In genomic region chr7:45972629-45973312, GRCh38 we compare ENCODE assay signal across 1 cellular context.
TF ChIP-seq lines count a peak whose summit lies in the region.

No MANE protein-coding gene starts in this region.

TF ChIP-seq in HepG2, 621 proteins besides CTCF, POLR2A, EP300 and RAD21 (continued from another document and continues in another):
- TF ChIP-seq, protein P1, sequence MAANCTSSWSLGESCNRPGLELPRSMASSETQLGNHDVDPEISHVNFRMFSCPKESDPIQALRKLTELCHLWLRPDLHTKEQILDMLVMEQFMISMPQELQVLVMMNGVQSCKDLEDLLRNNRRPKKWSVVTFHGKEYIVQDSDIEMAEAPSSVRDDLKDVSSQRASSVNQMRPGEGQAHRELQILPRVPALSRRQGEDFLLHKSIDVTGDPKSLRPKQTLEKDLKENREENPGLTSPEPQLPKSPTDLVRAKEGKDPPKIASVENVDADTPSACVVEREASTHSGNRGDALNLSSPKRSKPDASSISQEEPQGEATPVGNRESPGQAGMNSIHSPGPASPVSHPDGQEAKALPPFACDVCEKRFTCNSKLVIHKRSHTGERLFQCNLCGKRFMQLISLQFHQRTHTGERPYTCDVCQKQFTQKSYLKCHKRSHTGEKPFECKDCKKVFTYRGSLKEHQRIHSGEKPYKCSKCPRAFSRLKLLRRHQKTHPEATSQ (CRISPR knock-in tag; IDR thresholded peaks at IDR 0.05; ENCODE audit: borderline replicate concordance) = no peak
- TF ChIP-seq ZNF20 (CRISPR knock-in tag; IDR thresholded peaks at IDR 0.05) = no peak
- TF ChIP-seq CHCHD3 (CRISPR knock-in tag; IDR thresholded peaks at IDR 0.05) = no peak
- TF ChIP-seq, protein P2, sequence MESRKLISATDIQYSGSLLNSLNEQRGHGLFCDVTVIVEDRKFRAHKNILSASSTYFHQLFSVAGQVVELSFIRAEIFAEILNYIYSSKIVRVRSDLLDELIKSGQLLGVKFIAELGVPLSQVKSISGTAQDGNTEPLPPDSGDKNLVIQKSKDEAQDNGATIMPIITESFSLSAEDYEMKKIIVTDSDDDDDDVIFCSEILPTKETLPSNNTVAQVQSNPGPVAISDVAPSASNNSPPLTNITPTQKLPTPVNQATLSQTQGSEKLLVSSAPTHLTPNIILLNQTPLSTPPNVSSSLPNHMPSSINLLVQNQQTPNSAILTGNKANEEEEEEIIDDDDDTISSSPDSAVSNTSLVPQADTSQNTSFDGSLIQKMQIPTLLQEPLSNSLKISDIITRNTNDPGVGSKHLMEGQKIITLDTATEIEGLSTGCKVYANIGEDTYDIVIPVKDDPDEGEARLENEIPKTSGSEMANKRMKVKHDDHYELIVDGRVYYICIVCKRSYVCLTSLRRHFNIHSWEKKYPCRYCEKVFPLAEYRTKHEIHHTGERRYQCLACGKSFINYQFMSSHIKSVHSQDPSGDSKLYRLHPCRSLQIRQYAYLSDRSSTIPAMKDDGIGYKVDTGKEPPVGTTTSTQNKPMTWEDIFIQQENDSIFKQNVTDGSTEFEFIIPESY (CRISPR knock-in tag; IDR thresholded peaks at IDR 0.05) = peak; percentile 53; the same call in 1 of the 2 replicates
- peak; percentile 39 for TF ChIP-seq CEBPG (CRISPR knock-in tag; IDR thresholded peaks at IDR 0.05)
- no peak for TF ChIP-seq ZNF343 (CRISPR knock-in tag; IDR thresholded peaks at IDR 0.05)
- no peak for TF ChIP-seq ZNF460 (CRISPR knock-in tag; IDR thresholded peaks at IDR 0.05; ENCODE audit: borderline replicate concordance)
- TF ChIP-seq TFE3 (CRISPR knock-in tag; IDR thresholded peaks at IDR 0.05) = peak; percentile 50; the same call in 1 of the 2 replicates
- TF ChIP-seq KIAA2018 (CRISPR knock-in tag; IDR thresholded peaks at IDR 0.05; ENCODE audit: borderline replicate concordance) = no peak
- TF ChIP-seq NAIF1 (CRISPR knock-in tag; IDR thresholded peaks at IDR 0.05; ENCODE audit: borderline replicate concordance) = no peak
- TF ChIP-seq HNRNPL (IDR thresholded peaks at IDR 0.05; ENCODE audit: low read depth, low read length) = peak; percentile 77; the same call in 1 of the 2 replicates
- peak; percentile 42; the same call in 1 of the 2 replicates for TF ChIP-seq ERF (CRISPR knock-in tag; IDR thresholded peaks at IDR 0.05)
- peak; percentile 92 for TF ChIP-seq ETV5 (CRISPR knock-in tag; IDR thresholded peaks at IDR 0.05; ENCODE audit: borderline replicate concordance)
- peak; percentile 61 for TF ChIP-seq HMG20A (CRISPR knock-in tag; IDR thresholded peaks at IDR 0.05; ENCODE audit: borderline replicate concordance)
- peak; percentile 60; the same call in 1 of the 2 replicates for TF ChIP-seq MYC (CRISPR knock-in tag; IDR thresholded peaks at IDR 0.05; ENCODE audit: borderline replicate concordance)
- TF ChIP-seq TBX3 (IDR thresholded peaks at IDR 0.05; ENCODE audit: borderline replicate concordance) = no peak
- peak; percentile 82 for TF ChIP-seq GATAD2A (CRISPR knock-in tag; IDR thresholded peaks at IDR 0.05)
- TF ChIP-seq, protein P3, sequence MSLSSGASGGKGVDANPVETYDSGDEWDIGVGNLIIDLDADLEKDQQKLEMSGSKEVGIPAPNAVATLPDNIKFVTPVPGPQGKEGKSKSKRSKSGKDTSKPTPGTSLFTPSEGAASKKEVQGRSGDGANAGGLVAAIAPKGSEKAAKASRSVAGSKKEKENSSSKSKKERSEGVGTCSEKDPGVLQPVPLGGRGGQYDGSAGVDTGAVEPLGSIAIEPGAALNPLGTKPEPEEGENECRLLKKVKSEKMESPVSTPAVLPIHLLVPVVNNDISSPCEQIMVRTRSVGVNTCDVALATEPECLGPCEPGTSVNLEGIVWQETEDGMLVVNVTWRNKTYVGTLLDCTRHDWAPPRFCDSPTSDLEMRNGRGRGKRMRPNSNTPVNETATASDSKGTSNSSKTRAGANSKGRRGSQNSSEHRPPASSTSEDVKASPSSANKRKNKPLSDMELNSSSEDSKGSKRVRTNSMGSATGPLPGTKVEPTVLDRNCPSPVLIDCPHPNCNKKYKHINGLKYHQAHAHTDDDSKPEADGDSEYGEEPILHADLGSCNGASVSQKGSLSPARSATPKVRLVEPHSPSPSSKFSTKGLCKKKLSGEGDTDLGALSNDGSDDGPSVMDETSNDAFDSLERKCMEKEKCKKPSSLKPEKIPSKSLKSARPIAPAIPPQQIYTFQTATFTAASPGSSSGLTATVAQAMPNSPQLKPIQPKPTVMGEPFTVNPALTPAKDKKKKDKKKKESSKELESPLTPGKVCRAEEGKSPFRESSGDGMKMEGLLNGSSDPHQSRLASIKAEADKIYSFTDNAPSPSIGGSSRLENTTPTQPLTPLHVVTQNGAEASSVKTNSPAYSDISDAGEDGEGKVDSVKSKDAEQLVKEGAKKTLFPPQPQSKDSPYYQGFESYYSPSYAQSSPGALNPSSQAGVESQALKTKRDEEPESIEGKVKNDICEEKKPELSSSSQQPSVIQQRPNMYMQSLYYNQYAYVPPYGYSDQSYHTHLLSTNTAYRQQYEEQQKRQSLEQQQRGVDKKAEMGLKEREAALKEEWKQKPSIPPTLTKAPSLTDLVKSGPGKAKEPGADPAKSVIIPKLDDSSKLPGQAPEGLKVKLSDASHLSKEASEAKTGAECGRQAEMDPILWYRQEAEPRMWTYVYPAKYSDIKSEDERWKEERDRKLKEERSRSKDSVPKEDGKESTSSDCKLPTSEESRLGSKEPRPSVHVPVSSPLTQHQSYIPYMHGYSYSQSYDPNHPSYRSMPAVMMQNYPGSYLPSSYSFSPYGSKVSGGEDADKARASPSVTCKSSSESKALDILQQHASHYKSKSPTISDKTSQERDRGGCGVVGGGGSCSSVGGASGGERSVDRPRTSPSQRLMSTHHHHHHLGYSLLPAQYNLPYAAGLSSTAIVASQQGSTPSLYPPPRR (CRISPR knock-in tag; IDR thresholded peaks at IDR 0.05; ENCODE audit: borderline replicate concordance) = peak; percentile 69; the same call in 1 of the 2 replicates
- TF ChIP-seq GABPA (IDR thresholded peaks at IDR 0.05; ENCODE audit: low read depth, low read length) = no peak
- peak; percentile 31; the same call in 1 of the 2 replicates for TF ChIP-seq GABPA (CRISPR knock-in tag; IDR thresholded peaks at IDR 0.05; ENCODE audit: low read depth)
- TF ChIP-seq SP5 (CRISPR knock-in tag; IDR thresholded peaks at IDR 0.05; ENCODE audit: borderline replicate concordance, low read depth) = peak; percentile 68
- TF ChIP-seq TBX2 (CRISPR knock-in tag; IDR thresholded peaks at IDR 0.05; ENCODE audit: borderline replicate concordance) = peak; percentile 35; the same call in 1 of the 2 replicates
- TF ChIP-seq SIX1 (CRISPR knock-in tag; IDR thresholded peaks at IDR 0.05; ENCODE audit: borderline replicate concordance) = no peak
- TF ChIP-seq NFE2L1 (CRISPR knock-in tag; IDR thresholded peaks at IDR 0.05; ENCODE audit: borderline replicate concordance) = no peak
- TF ChIP-seq HDAC6 (IDR thresholded peaks at IDR 0.05; ENCODE audit: low read depth, low read length) = no peak
- TF ChIP-seq ZFP62 (CRISPR knock-in tag; IDR thresholded peaks at IDR 0.05) = no peak
- TF ChIP-seq ZNF709 (CRISPR knock-in tag; IDR thresholded peaks at IDR 0.05) = no peak
- peak; percentile 34; the same call in 1 of the 2 replicates for TF ChIP-seq MAX (IDR thresholded peaks at IDR 0.05)
- TF ChIP-seq, protein P4, sequence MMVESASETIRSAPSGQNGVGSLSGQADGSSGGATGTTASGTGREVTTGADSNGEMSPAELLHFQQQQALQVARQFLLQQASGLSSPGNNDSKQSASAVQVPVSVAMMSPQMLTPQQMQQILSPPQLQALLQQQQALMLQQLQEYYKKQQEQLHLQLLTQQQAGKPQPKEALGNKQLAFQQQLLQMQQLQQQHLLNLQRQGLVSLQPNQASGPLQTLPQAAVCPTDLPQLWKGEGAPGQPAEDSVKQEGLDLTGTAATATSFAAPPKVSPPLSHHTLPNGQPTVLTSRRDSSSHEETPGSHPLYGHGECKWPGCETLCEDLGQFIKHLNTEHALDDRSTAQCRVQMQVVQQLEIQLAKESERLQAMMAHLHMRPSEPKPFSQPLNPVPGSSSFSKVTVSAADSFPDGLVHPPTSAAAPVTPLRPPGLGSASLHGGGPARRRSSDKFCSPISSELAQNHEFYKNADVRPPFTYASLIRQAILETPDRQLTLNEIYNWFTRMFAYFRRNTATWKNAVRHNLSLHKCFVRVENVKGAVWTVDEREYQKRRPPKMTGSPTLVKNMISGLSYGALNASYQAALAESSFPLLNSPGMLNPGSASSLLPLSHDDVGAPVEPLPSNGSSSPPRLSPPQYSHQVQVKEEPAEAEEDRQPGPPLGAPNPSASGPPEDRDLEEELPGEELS (CRISPR knock-in tag; IDR thresholded peaks at IDR 0.05) = peak; percentile 68
- TF ChIP-seq SAFB2 (CRISPR knock-in tag; IDR thresholded peaks at IDR 0.05; ENCODE audit: borderline replicate concordance, low read depth) = no peak
- TF ChIP-seq GFI1 (CRISPR knock-in tag; IDR thresholded peaks at IDR 0.05; ENCODE audit: borderline replicate concordance) = peak; percentile 97
- peak; percentile 59 for TF ChIP-seq ZGPAT (CRISPR knock-in tag; IDR thresholded peaks at IDR 0.05)
- TF ChIP-seq TARDBP (CRISPR knock-in tag; IDR thresholded peaks at IDR 0.05) = peak; percentile 74; the same call in 1 of the 2 replicates
- TF ChIP-seq ELF3 (CRISPR knock-in tag; IDR thresholded peaks at IDR 0.05) = peak; percentile 94
- TF ChIP-seq ZNF10 (CRISPR knock-in tag; IDR thresholded peaks at IDR 0.05; ENCODE audit: borderline replicate concordance, low read depth) = no peak
